8 cellular contexts compared by ENCODE assay signal in the genomic region with DNA sequence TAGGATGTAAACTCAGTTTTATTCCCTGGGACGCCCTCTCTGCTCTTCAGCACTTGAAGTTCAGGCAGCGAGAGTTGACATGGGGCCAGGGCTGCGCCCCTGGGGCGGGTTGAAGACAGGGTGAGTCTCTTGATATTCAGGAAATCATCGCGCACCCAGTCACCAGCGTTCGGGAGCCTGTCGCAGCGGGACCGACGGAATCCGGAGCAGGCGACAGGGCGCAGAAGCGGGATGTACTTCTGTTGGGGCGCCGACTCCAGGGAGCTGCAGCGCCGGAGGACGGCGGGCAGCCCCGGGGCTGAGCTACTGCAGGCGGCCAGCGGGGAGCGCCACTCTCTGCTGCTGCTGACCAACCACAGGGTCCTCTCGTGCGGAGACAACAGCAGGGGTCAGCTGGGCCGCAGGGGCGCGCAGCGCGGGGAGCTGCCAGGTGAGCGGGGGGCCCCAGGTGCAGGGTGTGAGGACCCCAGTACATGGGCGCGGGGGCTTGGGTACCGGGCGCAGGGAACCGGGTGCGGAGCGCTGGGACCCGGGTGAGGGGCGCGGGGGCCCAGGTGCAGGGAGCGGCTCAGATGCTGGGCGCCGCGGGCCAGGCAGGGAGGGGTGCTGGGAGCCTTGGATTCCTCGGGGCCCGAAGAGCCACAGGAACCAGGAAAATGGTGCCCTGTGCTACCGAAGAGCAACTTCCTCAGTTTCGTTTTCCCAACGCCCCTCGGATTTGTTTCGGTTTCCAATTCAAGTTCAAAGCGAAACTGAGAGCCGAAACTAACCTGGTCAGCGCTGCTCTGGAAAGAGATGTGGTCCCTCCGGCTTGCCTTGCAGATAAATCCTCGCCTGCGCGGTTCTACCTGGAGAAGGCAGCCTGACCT. TPM values are rescaled to one million over a fixed set of nuclear protein-coding genes. Genes with fewer than 3 reads are reported as not detected.
DNase-seq lines count a peak whose midpoint lies in the region; ATAC-seq and TF ChIP-seq lines count a peak whose summit lies in the region.

HERC6 (plus strand) TSS at position 162 of the 869 bp plus-strand sequence; CDS start at position 232, 70 bp downstream.

- peak; percentile 85 to 90 for DNase-seq in AML-193 (lab: John Stamatoyannopoulos, UW)
- DNase-seq in NCI-H460 (ENCODE audit: extremely low read depth, low read depth) = peak; percentile 56
- DNase-seq in activated CD4-positive, alpha-beta T cell treated with anti-CD3 and anti-CD28 coated beads, Interleukin-2, amount 10 ng/mL, durations not matched to agents 24 days and 14 days = peak; percentile 95
- peak; percentile 83 for DNase-seq in left lobe of liver (ENCODE audit: low spot score)
- DNase-seq in stimulated activated CD4-positive, alpha-beta T cell treated with anti-CD3 and anti-CD28 coated beads, Interleukin-2, amount 100 ng/mL, for 24 hours = peak; percentile 71 to 76

- H3K9me3 Mint-ChIP-seq in activated CD4-positive, alpha-beta T cell treated with anti-CD3 and anti-CD28 coated beads, Interleukin-2, amount 10 ng/mL, durations not matched to agents 24 days and 14 days = peaks cover 4% of the 10 kb centered on the region
- no peaks in the 10 kb centered on the region for H3K9me3 Mint-ChIP-seq in dendritic cell treated with granulocyte-macrophage colony-stimulating factor and Interleukin-4, amounts not matched to agents 40 ng/mL and 50 ng/mL, for 4 days

- H3K27ac Mint-ChIP-seq in activated CD4-positive, alpha-beta T cell treated with anti-CD3 and anti-CD28 coated beads, Interleukin-2, amount 10 ng/mL, durations not matched to agents 24 days and 14 days = peak within 1 kb of the TSS; percentile 83
- H3K27ac Mint-ChIP-seq in dendritic cell treated with granulocyte-macrophage colony-stimulating factor and Interleukin-4, amounts not matched to agents 40 ng/mL and 50 ng/mL, for 4 days = peak within 1 kb of the TSS; percentile 99

- no peaks in the 10 kb centered on the region for H3K27me3 Mint-ChIP-seq in activated CD4-positive, alpha-beta T cell treated with anti-CD3 and anti-CD28 coated beads, Interleukin-2, amount 10 ng/mL, durations not matched to agents 24 days and 14 days
- no peaks in the 10 kb centered on the region for H3K27me3 Mint-ChIP-seq in dendritic cell treated with granulocyte-macrophage colony-stimulating factor and Interleukin-4, amounts not matched to agents 40 ng/mL and 50 ng/mL, for 4 days

- ATAC-seq in HG03196 (IDR thresholded peaks at IDR 0.05; ENCODE audit: unreplicated experiment) = peak; percentile 64
- peak; percentile 96 for ATAC-seq in left lobe of liver

- intact Hi-C loops in activated CD4-positive, alpha-beta T cell treated with anti-CD3 and anti-CD28 coated beads, Interleukin-2, amount 10 ng/mL, durations not matched to agents 24 days and 14 days (cut with micrococcal nuclease) = loop anchor here (5.0 kb wide), 1 partner anchor 57 kb away; no protein-coding TSS in a partner anchor
- intact Hi-C loops in dendritic cell treated with granulocyte-macrophage colony-stimulating factor and Interleukin-4, amounts not matched to agents 40 ng/mL and 50 ng/mL, for 4 days (cut with micrococcal nuclease) = loop anchor here (2.0 kb wide), 3 partner anchors 78 to 144 kb away; partner anchors contain the start of genes HERC5, PPM1K and PYURF

- peaks cover 43% of the 10 kb centered on the region for H3K4me1 Mint-ChIP-seq in activated CD4-positive, alpha-beta T cell treated with anti-CD3 and anti-CD28 coated beads, Interleukin-2, amount 10 ng/mL, durations not matched to agents 24 days and 14 days
- peaks cover 36% of the 10 kb centered on the region for H3K4me1 Mint-ChIP-seq in dendritic cell treated with granulocyte-macrophage colony-stimulating factor and Interleukin-4, amounts not matched to agents 40 ng/mL and 50 ng/mL, for 4 days (ENCODE audit: low read depth)

- H3K36me3 Mint-ChIP-seq in activated CD4-positive, alpha-beta T cell treated with anti-CD3 and anti-CD28 coated beads, Interleukin-2, amount 10 ng/mL, durations not matched to agents 24 days and 14 days (ENCODE audit: low read depth) = peaks cover 25% of the 10 kb centered on the region
- peaks cover 6% of the 10 kb centered on the region for H3K36me3 Mint-ChIP-seq in dendritic cell treated with granulocyte-macrophage colony-stimulating factor and Interleukin-4, amounts not matched to agents 40 ng/mL and 50 ng/mL, for 4 days (ENCODE audit: low read depth)

- TF ChIP-seq POLR2A in GM18951 (IDR thresholded peaks at IDR 0.05; ENCODE audit: extremely low read depth, insufficient read depth, insufficient read length) = peak; percentile 55

- peak within 1 kb of the TSS; percentile 86 for H3K4me3 Mint-ChIP-seq in activated CD4-positive, alpha-beta T cell treated with anti-CD3 and anti-CD28 coated beads, Interleukin-2, amount 10 ng/mL, durations not matched to agents 24 days and 14 days
- peak within 1 kb of the TSS; percentile 93 for H3K4me3 Mint-ChIP-seq in dendritic cell treated with granulocyte-macrophage colony-stimulating factor and Interleukin-4, amounts not matched to agents 40 ng/mL and 50 ng/mL, for 4 days

- in situ Hi-C loops in GM18951 (cut with MboI; ENCODE audit: low sequenced_read_pairs, unreplicated experiment) = loop anchor here (10.0 kb wide), 1 partner anchor 136 kb away; no protein-coding TSS in a partner anchor

RNA-seq across cellular contexts. Expression of gene HERC6, which starts in this region (rescaled TPM):
- total RNA-seq in NCI-H460 (2014; rRNA removed; shearing (Covaris generic)) = 3.8 and 5.2 TPM in 2 replicates
- 2.9 and 7.3 TPM in 2 replicates for polyA plus RNA-seq in NCI-H460 (2014; cell fraction: nucleus; rRNA removed)
- 5.3 and 6.4 TPM in 2 replicates for total RNA-seq in activated CD4-positive, alpha-beta T cell treated with anti-CD3 and anti-CD28 coated beads, Interleukin-2, amount 10 ng/mL, durations not matched to agents 24 days and 14 days
- total RNA-seq in left lobe of liver = 3.0 TPM

Comparison
In these comparisons a context has a peak if more than half of its experiments do, and no peak if none do; other contexts are left out.
1. Peak in every context shown above with its lines: DNase-seq and ATAC-seq.